18 cellular contexts compared by ENCODE assay signal in the genomic region with DNA sequence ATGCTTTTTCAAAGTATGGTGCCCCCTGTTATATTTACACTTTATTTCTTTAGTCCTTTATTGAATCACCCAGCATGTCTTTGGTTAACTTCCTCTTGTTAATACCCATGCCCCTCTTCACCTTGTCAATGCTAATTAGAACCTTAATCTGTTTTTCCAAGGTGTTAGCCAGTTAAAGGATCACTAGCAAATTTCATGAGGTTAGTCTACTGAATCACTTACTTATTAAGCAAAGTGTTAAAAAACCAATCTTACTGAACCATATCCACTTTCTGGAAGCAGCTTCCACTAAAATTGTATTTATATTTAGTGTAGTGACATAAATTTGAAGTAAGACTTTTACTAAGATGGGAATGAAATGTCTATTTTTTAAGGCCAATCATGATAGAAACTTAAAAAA. TPM values are rescaled to one million over a fixed set of nuclear protein-coding genes. Genes with fewer than 3 reads are reported as not detected.
A peak's percentile ranks its signal among the peaks of the same experiment; 100 is the strongest.
DNase-seq lines count a peak whose midpoint lies in the region; ATAC-seq and TF ChIP-seq lines count a peak whose summit lies in the region.
"Had no signal": no experiment of that assay in that cellular context is flagged by ENCODE, and none has a peak within 500 bp of the region (broad histone marks: within the 10 kb centered on the region; RNA-seq: fewer than 3 reads in every experiment).

No MANE protein-coding gene starts in this region.

- H3K27me3 ChIP-seq in CD8-positive, alpha-beta T cell (ENCODE audit: insufficient read depth, low read length): no peaks in the 10 kb centered on the region
- H3K27me3 ChIP-seq in left lung: no peaks in the 10 kb centered on the region
- H3K27me3 ChIP-seq: SJCRH30 had no signal

- H3K27ac Mint-ChIP-seq in CD8-positive, alpha-beta T cell: peak overlapping the region; percentile 52
- H3K27ac Mint-ChIP-seq in natural killer cell: peak overlapping the region; percentile 17 to 75

- CTCF ChIA-PET in CD8-positive, alpha-beta T cell (lab: Charles Lee): no interaction called here

- POLR2A ChIA-PET in CD8-positive, alpha-beta T cell (lab: Charles Lee): interaction anchor here (1.7 kb wide), 1 partner anchor 13 kb away, joined by 5 read pairs; no protein-coding TSS in a partner anchor

- H3K27ac ChIP-seq in CD8-positive, alpha-beta T cell (ENCODE audit: low read depth, low read length): no peak overlapping the region
- no peak overlapping the region for H3K27ac ChIP-seq in left lung
- H3K27ac ChIP-seq: RWPE1, SJCRH30 had no signal

- ATAC-seq in CD8-positive, alpha-beta T cell: no peak
- no peak for ATAC-seq in natural killer cell
- no peak for ATAC-seq in HG02885 (IDR thresholded peaks at IDR 0.05; ENCODE audit: poor library complexity, unreplicated experiment)
- ATAC-seq in left lung: no peak
- ATAC-seq in HG02763 (IDR thresholded peaks at IDR 0.05; ENCODE audit: unreplicated experiment): no peak

- no peaks in the 10 kb centered on the region for H3K27me3 Mint-ChIP-seq in CD8-positive, alpha-beta T cell (ENCODE audit: low read depth)
- no peaks in the 10 kb centered on the region for H3K27me3 Mint-ChIP-seq in natural killer cell (ENCODE audit: low read depth in 2 of 2)

- intact Hi-C loops in CD8-positive, alpha-beta T cell (cut with DNase I, micrococcal nuclease): no loop called here
- intact Hi-C loops in natural killer cell (cut with micrococcal nuclease): no loop called here
- intact Hi-C loops in left lung (cut with DNase I): no loop called here

- H3K4me3 ChIP-seq in CD8-positive, alpha-beta T cell (ENCODE audit: low read depth, low read length): no peak overlapping the region
- no peak overlapping the region for H3K4me3 ChIP-seq in epithelial cell of proximal tubule (ENCODE audit: low read depth, low read length)
- H3K4me3 ChIP-seq in left lung: no peak overlapping the region
- H3K4me3 ChIP-seq: SJCRH30 had no signal

- no peaks in the 10 kb centered on the region for H3K9me3 Mint-ChIP-seq in CD8-positive, alpha-beta T cell
- no peaks in the 10 kb centered on the region for H3K9me3 Mint-ChIP-seq in natural killer cell
- H3K9me3 Mint-ChIP-seq: H9 had no signal

- TF ChIP-seq CTCF in CD8-positive, alpha-beta T cell (IDR thresholded peaks at IDR 0.05): no peak
- TF ChIP-seq CTCF in epithelial cell of proximal tubule (conservative IDR thresholded peaks at IDR 0.05; ENCODE audit: low read depth, low read length) (no peak), natural killer cell (IDR thresholded peaks at IDR 0.05) (no peak), left lung (IDR thresholded peaks at IDR 0.05) (no peak)

- peaks cover 9% of the 10 kb centered on the region for H3K36me3 Mint-ChIP-seq in CD8-positive, alpha-beta T cell
- no peaks in the 10 kb centered on the region for H3K36me3 Mint-ChIP-seq in natural killer cell

- no peaks in the 10 kb centered on the region for H3K36me3 ChIP-seq in CD8-positive, alpha-beta T cell (ENCODE audit: insufficient read depth, low read length)
- no peaks in the 10 kb centered on the region for H3K36me3 ChIP-seq in left lung
- H3K36me3 ChIP-seq: SJCRH30 had no signal

- peaks cover 45% of the 10 kb centered on the region for H3K4me1 Mint-ChIP-seq in CD8-positive, alpha-beta T cell (ENCODE audit: low read depth)
- peaks cover 45 to 59% of the 10 kb centered on the region in 2 donors for H3K4me1 Mint-ChIP-seq in natural killer cell

- no peak overlapping the region for H3K4me3 Mint-ChIP-seq in CD8-positive, alpha-beta T cell
- H3K4me3 Mint-ChIP-seq in natural killer cell: no peak overlapping the region
- H3K4me3 Mint-ChIP-seq: H9 had no signal

- no peaks in the 10 kb centered on the region for H3K9me3 ChIP-seq in CD8-positive, alpha-beta T cell (ENCODE audit: low read length)
- H3K9me3 ChIP-seq in left lung: no peaks in the 10 kb centered on the region
- H3K9me3 ChIP-seq: SJCRH30 had no signal

- H3K4me1 ChIP-seq in CD8-positive, alpha-beta T cell (ENCODE audit: insufficient read depth, low read length): peaks cover 15% of the 10 kb centered on the region
- peaks cover 0 to 30% of the 10 kb centered on the region in 2 donors for H3K4me1 ChIP-seq in left lung
- H3K4me1 ChIP-seq: SJCRH30 had no signal

- DNase-seq in CD8-positive, alpha-beta T cell: no peak
- DNase-seq in NCI-H82 treated with DMSO at 0.1 percent for 48 hours (lab: John Stamatoyannopoulos, UW; ENCODE audit: unreplicated experiment) (peak; percentile 55), epithelial cell of proximal tubule (ENCODE audit: low read depth) (peak; percentile 39), natural killer cell (no peak), KG1 (lab: John Stamatoyannopoulos, UW) (no peak), left lung (no peak)
- DNase-seq: AML-193; EL; H9; IMR-90; NCI-H1048; NCI-H2227 treated with DMSO at 0.1 percent for 48 hours; NCI-H526; NK-92 treated with Interleukin-12 subunit alpha and Interleukin-12 subunit beta, amount 100 ng/mL, for 24 hours; SJCRH30 had no signal

RNA-seq across cellular contexts. Expression of a gene that starts 27.9 kb away (rescaled TPM):
- total RNA-seq in CD8-positive, alpha-beta T cell: 10 to 100 TPM; 46.5 to 47.3 TPM
- 8.8 and 10.4 TPM in 2 replicates for total RNA-seq in epithelial cell of proximal tubule
- 100 to 1,000 TPM; 155 to 166 (median 157) TPM for total RNA-seq in natural killer cell
- 10 to 100 TPM; 39.5 to 52.0 TPM for total RNA-seq in left lung

RNA-seq across cellular contexts. Expression of a gene that starts 31.5 kb away (rescaled TPM):
- total RNA-seq in CD8-positive, alpha-beta T cell: 10 to 100 TPM; 23.0 to 23.6 TPM
- total RNA-seq in epithelial cell of proximal tubule (25.9 and 27.3 TPM in 2 replicates), natural killer cell (10 to 100 TPM; 27.5 to 40.3 (median 35.7) TPM), left lung (10 to 100 TPM; 23.6 to 27.9 TPM)

Comparison
In these comparisons a context has a peak if more than half of its experiments do, and no peak if none do; other contexts are left out.
1. DNase-seq: peak in NCI-H82 treated with DMSO at 0.1 percent for 48 hours (single experiment) and epithelial cell of proximal tubule (single experiment); none in CD8-positive, alpha-beta T cell (0 of 7), natural killer cell (single experiment), KG1 (single experiment) and left lung (0 of 2).